ENCODE assay signal across 8 cellular contexts in genomic region chr6:25278914-25279747, GRCh38. TPM values are rescaled to one million over a fixed set of nuclear protein-coding genes. Genes with fewer than 3 reads are reported as not detected.
A peak's percentile ranks its signal among the peaks of the same experiment; 100 is the strongest.
DNase-seq lines count a peak whose midpoint lies in the region; ATAC-seq and TF ChIP-seq lines count a peak whose summit lies in the region.

TSS of gene CARMIL1 (plus strand) at chr6:25279374. CDS start at chr6:25279796, 422 bp downstream.

- H3K4me1 ChIP-seq in Caco-2 (peaks cover 8% of the 10 kb centered on the region), mucosa of descending colon (ENCODE audit: low read depth) (peaks cover 23% of the 10 kb centered on the region)

- intact Hi-C loops in Caco-2 (cut with micrococcal nuclease; ENCODE audit: unreplicated experiment) (loop anchor here (1.0 to 2.0 kb wide), 4 partner anchors 34 to 211 kb away; no protein-coding TSS in a partner anchor), mucosa of descending colon (cut with DNase I, micrococcal nuclease) (loop anchor here in 1 of 2 donors (10.0 kb wide), 1 partner anchor 206 kb away; no protein-coding TSS in a partner anchor)

- H3K9me3 Mint-ChIP-seq in Caco-2 (ENCODE audit: unreplicated experiment), result no peaks in the 10 kb centered on the region

- peak within 1 kb of the TSS; percentile 95 for H3K4me3 Mint-ChIP-seq in Caco-2 (ENCODE audit: unreplicated experiment)

- H3K4me3 ChIP-seq in Caco-2 (ENCODE audit: low read depth, low read length), result peak within 1 kb of the TSS; percentile 95
- H3K4me3 ChIP-seq in epithelial cell of esophagus (ENCODE audit: low read length), result peak within 1 kb of the TSS; percentile 88
- H3K4me3 ChIP-seq in mucosa of descending colon, result peak within 1 kb of the TSS; percentile 48

- no peaks in the 10 kb centered on the region for H3K36me3 Mint-ChIP-seq in Caco-2 (ENCODE audit: insufficient read depth, unreplicated experiment)

- H3K27me3 ChIP-seq in Caco-2 (replicated peaks; ENCODE audit: control insufficient read depth, insufficient read depth, low read length), result no peaks in the 10 kb centered on the region

- peak; percentile 53 to 88 for TF ChIP-seq CTCF in Caco-2 (IDR thresholded peaks at IDR 0.05; ENCODE audit: insufficient read depth in 1 of 2, low read depth in 1 of 2, low read length in 1 of 2, severe bottlenecking in 1 of 2, unreplicated experiment in 1 of 2)
- peak; percentile 59 for TF ChIP-seq CTCF in GM20000 (IDR thresholded peaks at IDR 0.05; ENCODE audit: extremely low read depth, missing control alignments)
- peak; percentile 65 for TF ChIP-seq CTCF in epithelial cell of esophagus (IDR thresholded peaks at IDR 0.05; ENCODE audit: insufficient read depth, low read depth, low read length, missing control alignments)
- peak; percentile 11 for TF ChIP-seq CTCF in mucosa of descending colon (IDR thresholded peaks at IDR 0.05)

- CTCF ChIA-PET in Caco-2 (lab: Charles Lee), result interaction anchor here (0.5 to 2.2 kb wide), 26 partner anchors 13 to 752 kb away, joined by 3 to 38 read pairs (median 4); no protein-coding TSS in a partner anchor

- POLR2A ChIA-PET in Caco-2 (lab: Charles Lee), result interaction anchor here (0.5 to 1.5 kb wide), 9 partner anchors 25 to 844 kb away, joined by 3 to 10 read pairs (median 4); no protein-coding TSS in a partner anchor

- H3K4me1 Mint-ChIP-seq in Caco-2 (ENCODE audit: low read depth, unreplicated experiment), result peaks cover 33% of the 10 kb centered on the region

- DNase-seq in Caco-2 (peak; percentile 91 to 93), GM20000 (ENCODE audit: low spot score) (peak; percentile 95), HT1080 (ENCODE audit: low read depth) (peak; percentile 90), NOMO-1 treated with dmso at 0.1 percent for 144 hours (lab: John Stamatoyannopoulos, UW; ENCODE audit: unreplicated experiment) (peak; percentile 85), activated T-cell treated with anti-CD3 and anti-CD28 coated beads for 24 hours (ENCODE audit: low read depth) (peak; percentile 48), epithelial cell of esophagus (ENCODE audit: low read depth) (peak; percentile 97), mucosa of descending colon (peak; percentile 94 to 95 (median 95))
- peak; percentile 44 for DNase-seq in stimulated activated CD8-positive, alpha-beta memory T cell treated with anti-CD3 and anti-CD28 coated beads, Interleukin-4, amount 100 ng/mL, for 24 hours (ENCODE audit: low read depth)

- no peaks in the 10 kb centered on the region for H3K27me3 Mint-ChIP-seq in Caco-2 (ENCODE audit: insufficient read depth, unreplicated experiment)

- H3K36me3 ChIP-seq in Caco-2 (ENCODE audit: control insufficient read depth, insufficient read depth, low read length), result no peaks in the 10 kb centered on the region
- no peaks in the 10 kb centered on the region for H3K36me3 ChIP-seq in mucosa of descending colon (ENCODE audit: low read depth)

- peak; percentile 92 for ATAC-seq in mucosa of descending colon

- H3K9me3 ChIP-seq in Caco-2 (no peaks in the 10 kb centered on the region), mucosa of descending colon (no peaks in the 10 kb centered on the region)

- peak within 1 kb of the TSS; percentile 87 for H3K27ac Mint-ChIP-seq in Caco-2 (ENCODE audit: unreplicated experiment)

- no TSS peak for BruUV-seq in Caco-2 (replicated peaks; lab: Mats Ljungman, UMichigan)

RNA-seq across cellular contexts. Expression of gene CARMIL1, which starts in this region (rescaled TPM):
- total RNA-seq in Caco-2 (2022) (25.9 and 26.5 TPM in 2 replicates), mucosa of descending colon (10 to 100 TPM; 21.8 to 61.0 (median 44.8) TPM)
- 8.8 and 9.8 TPM in 2 replicates for total RNA-seq in HT1080 (2014; rRNA removed; shearing (Covaris generic))
- 4.6 and 5.7 TPM in 2 replicates for polyA plus RNA-seq in HT1080 (2015; cell fraction: cytosol; rRNA removed)
- polyA plus RNA-seq in HT1080 (2015; cell fraction: nucleus; rRNA removed), result 8.7 and 10.6 TPM in 2 replicates

Comparison
In these comparisons a context has a peak if more than half of its experiments do, and no peak if none do; other contexts are left out.
1. Peak in every context shown above with its lines: DNase-seq, ATAC-seq and H3K4me3 ChIP-seq.
2. DNase-seq: peak in every context shown above with its lines; median percentile 97 in epithelial cell of esophagus; 95 in GM20000; 95 in mucosa of descending colon; 92 in Caco-2; 90 in HT1080; 85 in NOMO-1 treated with dmso at 0.1 percent for 144 hours; 48 in activated T-cell treated with anti-CD3 and anti-CD28 coated beads for 24 hours; 44 in stimulated activated CD8-positive, alpha-beta memory T cell treated with anti-CD3 and anti-CD28 coated beads, Interleukin-4, amount 100 ng/mL, for 24 hours.
3. CTCF ChIP-seq: peak in every context shown above with its lines; median percentile 70 in Caco-2; 65 in epithelial cell of esophagus; 59 in GM20000; 11 in mucosa of descending colon.